In the genomic region with DNA sequence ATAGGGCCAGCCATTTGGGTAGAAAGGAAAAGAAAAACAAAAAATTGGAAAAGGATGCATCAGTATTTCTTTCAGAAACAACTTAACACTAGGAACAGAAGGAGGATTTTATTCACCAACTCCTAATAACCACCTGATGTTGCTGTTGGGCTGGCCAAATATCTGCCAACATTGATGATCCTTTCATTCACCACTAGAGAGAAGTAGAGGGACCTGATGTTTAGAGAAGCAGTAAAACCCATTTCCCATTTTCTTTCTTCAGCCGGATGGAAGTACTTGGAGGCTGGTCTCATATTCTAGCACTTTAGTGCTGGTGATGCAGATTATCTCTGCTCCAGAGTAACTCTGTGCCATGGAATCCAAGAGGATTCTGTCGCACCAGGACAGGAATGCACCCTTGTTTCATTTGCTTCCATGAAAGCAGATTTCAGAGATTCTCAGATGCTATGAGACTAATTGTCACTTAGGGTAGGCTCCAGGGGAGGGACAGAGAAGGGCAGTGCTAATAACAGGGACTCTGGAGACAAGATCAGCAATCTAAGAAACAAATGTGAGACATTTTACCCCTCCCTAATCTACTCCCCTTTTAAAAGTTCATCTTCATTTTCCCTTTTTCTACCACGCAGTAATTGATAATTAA, we compare ENCODE assay signal across 8 cellular contexts. TPM values are rescaled to one million over a fixed set of nuclear protein-coding genes. Genes with fewer than 3 reads are reported as not detected.
DNase-seq lines count a peak whose midpoint lies in the region; ATAC-seq and TF ChIP-seq lines count a peak whose summit lies in the region.

No MANE protein-coding gene starts in this region.

- H3K27ac ChIP-seq in colonic mucosa: no peak overlapping the region

- H3K36me3 Mint-ChIP-seq in activated naive CD4-positive, alpha-beta T cell treated with anti-CD3 and anti-CD28 coated beads, Interleukin-2, amount 50 U/mL, for 24 hours: no peaks in the 10 kb centered on the region
- H3K36me3 Mint-ChIP-seq in nephron progenitor cell (ENCODE audit: low read depth): no peaks in the 10 kb centered on the region

- no peaks in the 10 kb centered on the region for H3K27me3 Mint-ChIP-seq in activated naive CD4-positive, alpha-beta T cell treated with anti-CD3 and anti-CD28 coated beads, Interleukin-2, amount 50 U/mL, for 24 hours
- peaks cover 3% of the 10 kb centered on the region for H3K27me3 Mint-ChIP-seq in nephron progenitor cell (ENCODE audit: low read depth, poor library complexity)

- no peaks in the 10 kb centered on the region for H3K36me3 ChIP-seq in colonic mucosa

- peak overlapping the region in 1 of 2 donors; percentile 38 for H3K9ac ChIP-seq in colonic mucosa (ENCODE audit: low read depth in 2 of 2, low read length in 2 of 2)

- H3K4me1 ChIP-seq in colonic mucosa: no peaks in the 10 kb centered on the region

- in situ Hi-C loops in SK-MEL-5 (cut with HindIII; ENCODE audit: low pct_unique_long_range_greater_than_20kb, low sequenced_read_pairs): loop anchor here (25.0 kb wide), 1 partner anchor 377 kb away; no protein-coding TSS in a partner anchor

- peak; percentile 52 for TF ChIP-seq CTCF in LNCAP (IDR thresholded peaks at IDR 0.05)
- TF ChIP-seq CTCF in colonic mucosa (IDR thresholded peaks at IDR 0.05): peak; percentile 40
- TF ChIP-seq CTCF in nephron progenitor cell (IDR thresholded peaks at IDR 0.05): no peak

- no peak overlapping the region for H3K4me3 ChIP-seq in colonic mucosa

- no peak overlapping the region for H3K27ac Mint-ChIP-seq in activated naive CD4-positive, alpha-beta T cell treated with anti-CD3 and anti-CD28 coated beads, Interleukin-2, amount 50 U/mL, for 24 hours
- H3K27ac Mint-ChIP-seq in nephron progenitor cell: no peak overlapping the region

- no peak for ATAC-seq in GM18519 (IDR thresholded peaks at IDR 0.05; ENCODE audit: low FRiP score, unreplicated experiment)

- no peaks in the 10 kb centered on the region for H3K9me3 Mint-ChIP-seq in activated naive CD4-positive, alpha-beta T cell treated with anti-CD3 and anti-CD28 coated beads, Interleukin-2, amount 50 U/mL, for 24 hours
- H3K9me3 Mint-ChIP-seq in nephron progenitor cell: peaks cover 3% of the 10 kb centered on the region

- H3K27me3 ChIP-seq in colonic mucosa: no peaks in the 10 kb centered on the region

- no peaks in the 10 kb centered on the region for H3K9me3 ChIP-seq in colonic mucosa

- intact Hi-C loops in colonic mucosa (cut with DNase I): loop anchor here (5.0 kb wide), 1 partner anchor 527 kb away; no protein-coding TSS in a partner anchor

- DNase-seq in activated naive CD4-positive, alpha-beta T cell treated with anti-CD3 and anti-CD28 coated beads, Interleukin-2, amount 50 U/mL, for 16 hours: no peak
- DNase-seq in SK-MEL-5 (ENCODE audit: low read depth, low spot score): peak; percentile 80
- DNase-seq in colonic mucosa: no peak
- no peak for DNase-seq in nephron progenitor cell
- no peak for DNase-seq in cortex of kidney (lab: John Stamatoyannopoulos, UW)

- H3K4me3 Mint-ChIP-seq in activated naive CD4-positive, alpha-beta T cell treated with anti-CD3 and anti-CD28 coated beads, Interleukin-2, amount 50 U/mL, for 24 hours: peak overlapping the region; percentile 55
- H3K4me3 Mint-ChIP-seq in nephron progenitor cell: peak overlapping the region; percentile 16

- peaks cover 26% of the 10 kb centered on the region for H3K4me1 Mint-ChIP-seq in activated naive CD4-positive, alpha-beta T cell treated with anti-CD3 and anti-CD28 coated beads, Interleukin-2, amount 50 U/mL, for 24 hours
- peaks cover 21% of the 10 kb centered on the region for H3K4me1 Mint-ChIP-seq in nephron progenitor cell

RNA-seq across cellular contexts. Expression of a gene that starts 3.1 kb away (rescaled TPM):
- 0.03 and 0.08 TPM in 2 replicates for total RNA-seq in SK-MEL-5 (2014; rRNA removed; shearing (Covaris generic))
- 0.33 and 0.37 TPM in 2 replicates for polyA plus RNA-seq in SK-MEL-5 (2015; cell fraction: cytosol; rRNA removed)
- polyA plus RNA-seq in SK-MEL-5 (2015; cell fraction: nucleus; rRNA removed): 0.07 and 0.64 TPM in 2 replicates
- total RNA-seq in colonic mucosa: 1 to 10 TPM; 1.0 to 1.8 TPM

RNA-seq across cellular contexts. Expression of a gene that starts 3.1 kb away (rescaled TPM):
- total RNA-seq in SK-MEL-5 (2014; rRNA removed; shearing (Covaris generic)): 52.4 and 55.5 TPM in 2 replicates
- 14.4 and 17.8 TPM in 2 replicates for polyA plus RNA-seq in SK-MEL-5 (2015; cell fraction: cytosol; rRNA removed)
- polyA plus RNA-seq in SK-MEL-5 (2015; cell fraction: nucleus; rRNA removed): 16.4 and 22.6 TPM in 2 replicates
- 100 to 1,000 TPM in 1 of 2 donors, 10 to 100 TPM in 1; 79.2 to 111 TPM for total RNA-seq in colonic mucosa

RNA-seq across cellular contexts. Expression of a gene that starts 42.2 kb away (rescaled TPM):
- total RNA-seq in SK-MEL-5 (2014; rRNA removed; shearing (Covaris generic)): 63.2 and 80.5 TPM in 2 replicates
- 41.2 and 48.9 TPM in 2 replicates for polyA plus RNA-seq in SK-MEL-5 (2015; cell fraction: cytosol; rRNA removed)
- polyA plus RNA-seq in SK-MEL-5 (2015; cell fraction: nucleus; rRNA removed): 47.9 and 61.2 TPM in 2 replicates
- total RNA-seq in colonic mucosa: 10 to 100 TPM; 38.1 to 59.9 TPM
